ENCODE assay signal across 1 cellular context in genomic region chr1:235326719-235327558, GRCh38.
TF ChIP-seq lines count a peak whose summit lies in the region.

No MANE protein-coding gene starts in this region.

TF ChIP-seq in H1, 55 proteins besides CTCF, POLR2A, EP300 and RAD21 (continued from another document):
- TF ChIP-seq CHD1 (IDR thresholded peaks at IDR 0.05; ENCODE audit: low read depth, low read length) = 0 out of 2 replicates have a peak, but pooled peaks have one; percentile 37
- 0 out of 2 replicates have a peak, but pooled peaks have one; percentile 1 for TF ChIP-seq PHF8 (conservative IDR thresholded peaks at IDR 0.05; ENCODE audit: low read depth, low read length)
- TF ChIP-seq KDM4A (IDR thresholded peaks at IDR 0.05; ENCODE audit: low read depth, low read length, severe bottlenecking) = peak; percentile 21
- TF ChIP-seq TAF1 (IDR thresholded peaks at IDR 0.05; ENCODE audit: low read depth, low read length) = peak; percentile 33; the same call in 1 of the 2 replicates
- no peak for TF ChIP-seq TCF12 (IDR thresholded peaks at IDR 0.05; ENCODE audit: low read depth, low read length)
- TF ChIP-seq YY1 (IDR thresholded peaks at IDR 0.05; ENCODE audit: low read depth, low read length) = peak; percentile 61; the same call in 1 of the 2 replicates
- no peak for TF ChIP-seq CHD7 (IDR thresholded peaks at IDR 0.05; ENCODE audit: insufficient replicate concordance, low read length)
- TF ChIP-seq CHD2 (IDR thresholded peaks at IDR 0.05; ENCODE audit: low read length) = 0 out of 2 replicates have a peak, but pooled peaks have one; percentile 13
- TF ChIP-seq EGR1 (IDR thresholded peaks at IDR 0.05; ENCODE audit: borderline replicate concordance, low read depth, low read length) = no peak
- peak in 1 of 2 experiments; percentile 84; a peak in 2 of 4 replicates for TF ChIP-seq SIN3A (conservative IDR thresholded peaks at IDR 0.05 in 1 of 2, IDR thresholded peaks at IDR 0.05 in 1 of 2; ENCODE audit: low read depth in 1 of 2, low read length in 2 of 2)
